Comparison of ENCODE assay signal across 12 cellular contexts in the genomic region with DNA sequence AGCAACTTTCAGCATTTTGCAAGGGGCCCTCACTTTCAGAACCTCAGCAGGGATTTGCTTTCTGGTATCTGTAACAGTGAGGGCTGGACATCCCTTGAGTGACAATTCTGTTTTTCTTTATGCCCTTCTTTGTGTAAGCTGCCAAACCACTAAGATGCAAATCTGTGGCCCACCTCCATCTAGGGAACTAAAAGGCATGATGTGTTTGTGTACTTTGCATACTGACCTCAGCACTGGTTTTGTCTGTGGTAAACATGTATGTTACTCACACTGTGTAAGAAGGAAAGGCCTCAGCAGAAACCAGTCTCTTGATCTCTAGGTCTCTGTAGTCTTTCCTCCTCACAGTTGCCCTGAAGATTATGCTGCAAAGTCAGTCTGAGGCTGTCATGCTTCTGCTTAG.
DNase-seq lines count a peak whose midpoint lies in the region; ATAC-seq lines count a peak whose summit lies in the region.
"Had no signal": no experiment of that assay in that cellular context is flagged by ENCODE, and none has a peak within 500 bp of the region (broad histone marks: within the 10 kb centered on the region; RNA-seq: fewer than 3 reads in every experiment).

No MANE protein-coding gene starts in this region.

- peak; percentile 24 for DNase-seq in glomerular visceral epithelial cell (ENCODE audit: extremely low spot score)
- no peak for DNase-seq in NCI-H345 treated with DMSO at 0.1 percent for 48 hours (lab: John Stamatoyannopoulos, UW; ENCODE audit: unreplicated experiment)
- no peak for DNase-seq in NCI-H524 treated with DMSO at 0.1 percent for 48 hours (lab: John Stamatoyannopoulos, UW)
- no peak for DNase-seq in HUDEP-2 (lab: John Stamatoyannopoulos, UW; ENCODE audit: unreplicated experiment in 76 of 76)
- DNase-seq in activated naive CD4-positive, alpha-beta T cell treated with anti-CD3 and anti-CD28 coated beads, Interleukin-2, amount 50 U/mL, for 16 hours = no peak
- DNase-seq: activated gamma-delta T cell, DMS153, left cardiac atrium, NCI-H2107 had no signal

- ATAC-seq in GM18868 (IDR thresholded peaks at IDR 0.05; ENCODE audit: unreplicated experiment) (peak; percentile 80), GM21723 (IDR thresholded peaks at IDR 0.05; ENCODE audit: unreplicated experiment) (peak; percentile 100), HG03342 (IDR thresholded peaks at IDR 0.05; ENCODE audit: unreplicated experiment) (peak; percentile 100)
- ATAC-seq: left cardiac atrium had no signal
